In the genomic region with DNA sequence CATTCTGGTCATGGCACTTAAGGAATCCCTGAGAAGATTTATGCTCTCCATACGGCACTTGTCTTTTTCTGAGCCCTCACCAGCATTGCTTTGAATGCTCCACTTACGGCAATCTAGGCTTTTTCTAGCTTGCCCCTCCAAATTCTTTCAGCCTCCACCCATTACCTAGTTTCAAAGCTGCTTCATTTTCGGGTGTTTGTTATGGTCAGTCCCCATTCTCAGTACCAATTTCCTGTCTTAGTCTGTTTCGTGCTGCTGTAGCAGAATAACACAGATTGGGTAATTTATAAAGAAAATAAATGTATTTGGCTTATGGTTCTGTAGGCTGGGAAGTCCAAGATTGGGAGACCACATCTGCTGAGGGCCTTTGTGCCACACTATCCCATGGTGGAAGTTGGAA, we compare ENCODE assay signal across 19 cellular contexts. TPM values are rescaled to one million over a fixed set of nuclear protein-coding genes. Genes with fewer than 3 reads are reported as not detected.
DNase-seq lines count a peak whose midpoint lies in the region; ATAC-seq and TF ChIP-seq lines count a peak whose summit lies in the region.
"Had no signal": no experiment of that assay in that cellular context is flagged by ENCODE, and none has a peak within 500 bp of the region (broad histone marks: within the 10 kb centered on the region; RNA-seq: fewer than 3 reads in every experiment).

No MANE protein-coding gene starts in this region.

- no peaks in the 10 kb centered on the region for H3K27me3 Mint-ChIP-seq in nephron (ENCODE audit: low read depth)

- DNase-seq in RKO (ENCODE audit: low spot score) (no peak), amniotic stem cell (lab: John Stamatoyannopoulos, UW) (no peak), ureter (ENCODE audit: low spot score) (no peak)
- DNase-seq: activated CD4-positive, alpha-beta T cell treated with anti-CD3 and anti-CD28 coated beads for 48 hours; activated CD8-positive, alpha-beta memory T cell treated with anti-CD3 and anti-CD28 coated beads, Interleukin-2, amount 50 U/mL, for 48 hours; cerebellar nuclear complex; effector CD8-positive, alpha-beta T cell; head of caudate nucleus; Kasumi-1; Peyer's patch; posterior cingulate gyrus; small intestine; stimulated activated CD4-positive, alpha-beta T cell treated with anti-CD3 and anti-CD28 coated beads, Interleukin-4, amount 100 ng/mL, for 4 hours; SW 1271 had no signal

- H3K4me1 Mint-ChIP-seq in nephron, result peaks cover 3% of the 10 kb centered on the region

- no peak overlapping the region for H3K4me3 Mint-ChIP-seq in nephron

- TF ChIP-seq CTCF in nephron (IDR thresholded peaks at IDR 0.05; ENCODE audit: unreplicated experiment in 3 of 3), result no peak

- no peaks in the 10 kb centered on the region for H3K36me3 Mint-ChIP-seq in nephron (ENCODE audit: low read depth)

- no peaks in the 10 kb centered on the region for H3K9me3 Mint-ChIP-seq in nephron

- H3K27ac Mint-ChIP-seq in nephron, result peak overlapping the region; percentile 79 to 92 (median 92)

- ATAC-seq in GM19025 (IDR thresholded peaks at IDR 0.05; ENCODE audit: low read depth, unreplicated experiment), result peak; percentile 52
- peak; percentile 41 for ATAC-seq in GM21786 (IDR thresholded peaks at IDR 0.05; ENCODE audit: unreplicated experiment)
- peak; percentile 70 for ATAC-seq in HG03280 (IDR thresholded peaks at IDR 0.05; ENCODE audit: unreplicated experiment)
- ATAC-seq in GM21576 (IDR thresholded peaks at IDR 0.05; ENCODE audit: unreplicated experiment), result no peak

RNA-seq across cellular contexts. Expression of a gene that starts 42.0 kb away (rescaled TPM):
- total RNA-seq in ureter, result 34.5 TPM
